In the genomic region with DNA sequence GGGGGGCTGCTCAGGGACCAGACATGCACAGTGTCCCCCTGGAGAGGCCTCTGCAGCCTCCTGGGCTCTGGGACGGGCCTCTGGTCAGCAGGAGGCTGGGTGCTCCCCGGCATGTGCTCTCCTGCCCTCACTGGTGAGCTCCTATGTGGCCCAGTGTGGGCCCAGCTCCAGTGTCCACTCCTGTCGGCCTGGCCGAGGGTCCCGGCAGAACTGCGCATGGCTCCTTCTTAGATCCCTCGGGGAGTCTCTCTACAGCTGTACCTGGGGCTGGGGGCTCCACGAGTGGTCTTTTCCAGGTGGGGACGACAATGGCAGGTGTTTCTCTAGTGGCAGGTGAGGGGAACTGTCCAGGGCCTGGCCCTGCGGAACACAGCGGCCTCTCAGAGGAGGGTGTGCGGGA, we compare ENCODE assay signal across 7 cellular contexts.
DNase-seq lines count a peak whose midpoint lies in the region; ATAC-seq, FAIRE-seq and TF ChIP-seq lines count a peak whose summit lies in the region.
"Not testable (repeated sequence)": the region's sequence is repeated elsewhere in the genome, so short reads cannot be mapped to it uniquely, and the experiment has no call there.

No MANE protein-coding gene starts in this region.

- not testable (repeated sequence) for H3K4me1 ChIP-seq in kidney (ENCODE audit: control insufficient read depth in 1 of 2, insufficient read depth in 1 of 2, low read depth in 1 of 2, low read length in 2 of 2); aorta (ENCODE audit: control insufficient read depth in 1 of 2, insufficient read depth in 2 of 2, low read length in 2 of 2)

- peaks cover 6 to 15% (median 12%) of the 10 kb centered on the region in 7 donors for H3K9me3 Mint-ChIP-seq in CD14-positive monocyte
- not testable (repeated sequence) for H3K9me3 Mint-ChIP-seq in natural killer cell treated with Interleukin-12 subunit alpha and Interleukin-12 subunit beta and Interleukin-15 and Interleukin-18, amount 100 ng/mL, for 72 hours

- DNase-seq in CD14-positive monocyte (ENCODE audit: low spot score) (peak; percentile 26), kidney (peak; percentile 49), posterior vena cava (ENCODE audit: low spot score) (peak; percentile 73), aorta (peak; percentile 18 to 69)
- peak; percentile 26 for DNase-seq in activated CD8-positive, alpha-beta memory T cell treated with anti-CD3 and anti-CD28 coated beads for 24 hours
- DNase-seq in activated naive CD4-positive, alpha-beta T cell treated with anti-CD3 and anti-CD28 coated beads, Interleukin-2, amount 50 U/mL, for 16 hours: peak; percentile 2
- peak; percentile 55 for DNase-seq in natural killer cell treated with Interleukin-12 subunit alpha and Interleukin-12 subunit beta and Interleukin-15 and Interleukin-18, amount 100 ng/mL, for 72 hours (ENCODE audit: low spot score)

- intact Hi-C loops in CD14-positive monocyte (cut with micrococcal nuclease); kidney (cut with DNase I); posterior vena cava (cut with DNase I); aorta (cut with DNase I): not testable (repeated sequence)

- H3K4me1 Mint-ChIP-seq in CD14-positive monocyte; natural killer cell treated with Interleukin-12 subunit alpha and Interleukin-12 subunit beta and Interleukin-15 and Interleukin-18, amount 100 ng/mL, for 72 hours (ENCODE audit: low read depth in 2 of 2): not testable (repeated sequence)

- H3K27ac Mint-ChIP-seq in CD14-positive monocyte; natural killer cell treated with Interleukin-12 subunit alpha and Interleukin-12 subunit beta and Interleukin-15 and Interleukin-18, amount 100 ng/mL, for 72 hours: not testable (repeated sequence)

- H3K27me3 Mint-ChIP-seq in CD14-positive monocyte (ENCODE audit: low read depth in 3 of 3): peaks cover 64 to 90% (median 68%) of the 10 kb centered on the region in 3 donors
- H3K27me3 Mint-ChIP-seq in natural killer cell treated with Interleukin-12 subunit alpha and Interleukin-12 subunit beta and Interleukin-15 and Interleukin-18, amount 100 ng/mL, for 72 hours: peaks cover 0 to 15% of the 10 kb centered on the region in 2 donors

- not testable (repeated sequence) for H3K27me3 ChIP-seq in aorta (ENCODE audit: control insufficient read depth in 1 of 2, insufficient read depth in 2 of 2, low read length in 1 of 2)

- H3K4me3 Mint-ChIP-seq in CD14-positive monocyte; natural killer cell treated with Interleukin-12 subunit alpha and Interleukin-12 subunit beta and Interleukin-15 and Interleukin-18, amount 100 ng/mL, for 72 hours: not testable (repeated sequence)

- FAIRE-seq in kidney (lab: Jason Lieb, UNC): not testable (repeated sequence)

- H3K36me3 ChIP-seq in kidney (ENCODE audit: control insufficient read depth in 1 of 2, insufficient read depth in 2 of 2, low read length in 2 of 2); aorta (ENCODE audit: control insufficient read depth in 1 of 2, insufficient read depth in 2 of 2, low read length in 1 of 2): not testable (repeated sequence)

- not testable (repeated sequence) for H3K4me3 ChIP-seq in kidney (ENCODE audit: low read length in 2 of 2); aorta (ENCODE audit: low read length in 2 of 2)

- TF ChIP-seq CTCF in CD14-positive monocyte (IDR thresholded peaks at IDR 0.05); kidney (IDR thresholded peaks at IDR 0.05; ENCODE audit: borderline replicate concordance, extremely low read depth, insufficient read depth): not testable (repeated sequence)

- not testable (repeated sequence) for H3K9ac ChIP-seq in kidney (ENCODE audit: low read length in 2 of 2)

- not testable (repeated sequence) for H3K36me3 Mint-ChIP-seq in CD14-positive monocyte; natural killer cell treated with Interleukin-12 subunit alpha and Interleukin-12 subunit beta and Interleukin-15 and Interleukin-18, amount 100 ng/mL, for 72 hours

- not testable (repeated sequence) for ATAC-seq in natural killer cell treated with Interleukin-12 subunit alpha and Interleukin-12 subunit beta and Interleukin-15 and Interleukin-18, amount 100 ng/mL, for 72 hours; aorta (ENCODE audit: low FRiP score)

- not testable (repeated sequence) for H3K27ac ChIP-seq in kidney (ENCODE audit: low read depth in 2 of 2, low read length in 2 of 2); aorta (ENCODE audit: low read depth in 1 of 2, low read length in 2 of 2)

- 87 to 90% methylated on average over 8 to 11 of the region's 12 CpGs for WGBS in aorta, 2 donors

- not testable (repeated sequence) for H3K9me3 ChIP-seq in kidney (ENCODE audit: control insufficient read depth in 1 of 2, low read length in 2 of 2); aorta (ENCODE audit: control insufficient read depth, low read length)

Comparison
In these comparisons a context has a peak if more than half of its experiments do, and no peak if none do; other contexts are left out.
1. DNase-seq: peak in every context shown above with its lines; median percentile 73 in posterior vena cava; 55 in natural killer cell treated with Interleukin-12 subunit alpha and Interleukin-12 subunit beta and Interleukin-15 and Interleukin-18, amount 100 ng/mL, for 72 hours; 49 in kidney; 44 in aorta; 26 in CD14-positive monocyte; 26 in activated CD8-positive, alpha-beta memory T cell treated with anti-CD3 and anti-CD28 coated beads for 24 hours; 2 in activated naive CD4-positive, alpha-beta T cell treated with anti-CD3 and anti-CD28 coated beads, Interleukin-2, amount 50 U/mL, for 16 hours.